In genomic region chr3:99376926-99377325, GRCh38 we compare ENCODE assay signal across 23 cellular contexts.
DNase-seq lines count a peak whose midpoint lies in the region; ATAC-seq and TF ChIP-seq lines count a peak whose summit lies in the region.
"Had no signal": no experiment of that assay in that cellular context is flagged by ENCODE, and none has a peak within 500 bp of the region (broad histone marks: within the 10 kb centered on the region; RNA-seq: fewer than 3 reads in every experiment).

No MANE protein-coding gene starts in this region.

- no peak for TF ChIP-seq CTCF in heart left ventricle (IDR thresholded peaks at IDR 0.05)
- no peak for TF ChIP-seq CTCF in omental fat pad (IDR thresholded peaks at IDR 0.05)

- H2BK12ac ChIP-seq in mesenchymal stem cell (ENCODE audit: low read length in 2 of 2), result peak overlapping the region in 1 of 2 experiments; percentile 7

- no peak overlapping the region for H3K4me2 ChIP-seq in mesenchymal stem cell (ENCODE audit: low read length, poor library complexity, severe bottlenecking)
- H3K4me2 ChIP-seq: A549; BLaER1 treated with 17β-estradiol and CSF1 and Interleukin-3, amounts not matched to agents 10 nM and 100 nM; GM23338 had no signal

- H3K27me3 Mint-ChIP-seq in natural killer cell treated with Interleukin-12 subunit alpha and Interleukin-12 subunit beta and Interleukin-15 and Interleukin-18, amount 100 ng/mL, for 72 hours, result no peaks in the 10 kb centered on the region
- H3K27me3 Mint-ChIP-seq: CD4-positive, alpha-beta T cell had no signal

- WGBS in heart left ventricle, 4 donors, result 81 to 100% (median 84%) methylated on average over 1 to 3 of the region's 3 CpGs
- 86% methylated on average over 3 of the region's 3 CpGs for WGBS in mesenchymal stem cell

- H3K36me3 ChIP-seq in heart left ventricle (no peaks in the 10 kb centered on the region), mesenchymal stem cell (ENCODE audit: control insufficient read depth in 1 of 2, insufficient read depth in 2 of 2, low read depth in 1 of 2, low read length in 2 of 2) (no peaks in the 10 kb centered on the region)
- H3K36me3 ChIP-seq: BE2C; BLaER1 treated with 17β-estradiol and CSF1 and Interleukin-3, amounts not matched to agents 10 nM and 100 nM; HAP-1 had no signal

- no peak overlapping the region for H4K8ac ChIP-seq in mesenchymal stem cell (ENCODE audit: low read length)

- no peak overlapping the region for H3K27ac Mint-ChIP-seq in natural killer cell treated with Interleukin-12 subunit alpha and Interleukin-12 subunit beta and Interleukin-15 and Interleukin-18, amount 100 ng/mL, for 72 hours
- H3K27ac Mint-ChIP-seq: CD14-positive monocyte; CD4-positive, alpha-beta T cell; GM23338; HFFc6 had no signal

- no peak overlapping the region for H2BK15ac ChIP-seq in mesenchymal stem cell (ENCODE audit: low read depth, poor library complexity, severe bottlenecking)

- H3K4me3 ChIP-seq in heart left ventricle (no peak overlapping the region), mesenchymal stem cell (ENCODE audit: insufficient read depth in 1 of 2, low read depth in 1 of 2, low read length in 2 of 2) (no peak overlapping the region)
- H3K4me3 ChIP-seq: A549; BLaER1 treated with 17β-estradiol and CSF1 and Interleukin-3, amounts not matched to agents 10 nM and 100 nM; GM23338; HAP-1 had no signal

- no peak for ATAC-seq in Right ventricle myocardium superior (ENCODE audit: poor library complexity)
- ATAC-seq in heart left ventricle, result no peak
- no peak for ATAC-seq in omental fat pad (ENCODE audit: low FRiP score)
- no peak for ATAC-seq in natural killer cell treated with Interleukin-12 subunit alpha and Interleukin-12 subunit beta and Interleukin-15 and Interleukin-18, amount 100 ng/mL, for 72 hours
- ATAC-seq: A549, GM23338 had no signal

- H3K9me3 Mint-ChIP-seq in natural killer cell treated with Interleukin-12 subunit alpha and Interleukin-12 subunit beta and Interleukin-15 and Interleukin-18, amount 100 ng/mL, for 72 hours, result peaks cover 23% of the 10 kb centered on the region

- no peak overlapping the region for H3K4me3 Mint-ChIP-seq in natural killer cell treated with Interleukin-12 subunit alpha and Interleukin-12 subunit beta and Interleukin-15 and Interleukin-18, amount 100 ng/mL, for 72 hours
- H3K4me3 Mint-ChIP-seq: CD14-positive monocyte; CD4-positive, alpha-beta T cell; GM23338; HFFc6 had no signal

- no peak overlapping the region for H3K9ac ChIP-seq in mesenchymal stem cell (ENCODE audit: low read length)
- H3K9ac ChIP-seq: BLaER1 treated with 17β-estradiol and CSF1 and Interleukin-3, amounts not matched to agents 10 nM and 100 nM had no signal

- H3K14ac ChIP-seq in mesenchymal stem cell (ENCODE audit: low read length in 2 of 2), result no peak overlapping the region

- peak overlapping the region; percentile 19 for H2AK5ac ChIP-seq in mesenchymal stem cell (ENCODE audit: low read length, severe bottlenecking)

- H3K9me3 ChIP-seq in heart left ventricle (peaks cover 0 to 13% (median 2%) of the 10 kb centered on the region in 12 donors), mesenchymal stem cell (ENCODE audit: control insufficient read depth, low read length) (peaks cover 10% of the 10 kb centered on the region)
- H3K9me3 ChIP-seq: A549, BE2C, HAP-1 had no signal

- H3K4me1 Mint-ChIP-seq in natural killer cell treated with Interleukin-12 subunit alpha and Interleukin-12 subunit beta and Interleukin-15 and Interleukin-18, amount 100 ng/mL, for 72 hours (ENCODE audit: low read depth in 2 of 2), result no peaks in the 10 kb centered on the region
- H3K4me1 Mint-ChIP-seq: CD14-positive monocyte, GM23338 had no signal

- H2BK120ac ChIP-seq in mesenchymal stem cell (ENCODE audit: low read depth, low read length), result no peak overlapping the region

- H3K4ac ChIP-seq in mesenchymal stem cell (ENCODE audit: low read depth in 1 of 2, low read length in 2 of 2), result no peak overlapping the region

- no peak overlapping the region for H2BK5ac ChIP-seq in mesenchymal stem cell (ENCODE audit: low read depth, low read length, poor library complexity, severe bottlenecking)

- H3K4me1 ChIP-seq in heart left ventricle (no peaks in the 10 kb centered on the region), mesenchymal stem cell (ENCODE audit: control insufficient read depth, insufficient read depth, low read depth, low read length) (no peaks in the 10 kb centered on the region)
- H3K4me1 ChIP-seq: A549; BE2C; BLaER1 treated with 17β-estradiol and CSF1 and Interleukin-3, amounts not matched to agents 10 nM and 100 nM; HAP-1 had no signal

- peak overlapping the region in 1 of 2 experiments; percentile 15 for H3K23ac ChIP-seq in mesenchymal stem cell (ENCODE audit: low read length in 2 of 2)

- H3K36me3 Mint-ChIP-seq in natural killer cell treated with Interleukin-12 subunit alpha and Interleukin-12 subunit beta and Interleukin-15 and Interleukin-18, amount 100 ng/mL, for 72 hours, result no peaks in the 10 kb centered on the region
- H3K36me3 Mint-ChIP-seq: CD14-positive monocyte had no signal

- DNase-seq in Right ventricle myocardium superior, result peak; percentile 15
- no peak for DNase-seq in heart left ventricle
- DNase-seq in mesenchymal stem cell, result no peak
- DNase-seq in posterior vena cava (ENCODE audit: low spot score), result peak; percentile 64
- no peak for DNase-seq in omental fat pad (ENCODE audit: low spot score)
- DNase-seq in HuH-7 (ENCODE audit: low spot score), result no peak
- DNase-seq in natural killer cell treated with Interleukin-12 subunit alpha and Interleukin-12 subunit beta and Interleukin-15 and Interleukin-18, amount 100 ng/mL, for 72 hours (ENCODE audit: low spot score), result no peak
- DNase-seq: 8988T; ACHN; AML-193; BE2C; Calu3; CD4-positive, alpha-beta T cell; COR-L47; DMS53; DMS79 treated with DMSO at 0.1 percent for 48 hours; GF-D8; HFFc6 had no signal

- no peak overlapping the region for H3K27ac ChIP-seq in heart left ventricle
- no peak overlapping the region for H3K27ac ChIP-seq in mesenchymal stem cell (ENCODE audit: low read length, poor library complexity, severe bottlenecking)
- H3K27ac ChIP-seq: A549; BLaER1 treated with 17β-estradiol and CSF1 and Interleukin-3, amounts not matched to agents 10 nM and 100 nM had no signal

- H2AFZ ChIP-seq in mesenchymal stem cell (ENCODE audit: low read depth, low read length), result no peak overlapping the region
- H2AFZ ChIP-seq: GM23338 had no signal

- no peaks in the 10 kb centered on the region for H3K27me3 ChIP-seq in heart left ventricle
- no peaks in the 10 kb centered on the region for H3K27me3 ChIP-seq in mesenchymal stem cell (ENCODE audit: control insufficient read depth in 1 of 2, insufficient read depth in 1 of 2, low read length in 2 of 2)
- H3K27me3 ChIP-seq: BE2C; BLaER1 treated with 17β-estradiol and CSF1 and Interleukin-3, amounts not matched to agents 10 nM and 100 nM had no signal

- intact Hi-C loops in Right ventricle myocardium superior (cut with DNase I), result no loop called here
- intact Hi-C loops in heart left ventricle (cut with DNase I), result no loop called here
- intact Hi-C loops in posterior vena cava (cut with DNase I), result no loop called here

- TF ChIP-seq POLR2A in heart left ventricle (IDR thresholded peaks at IDR 0.05), result no peak

- no peak overlapping the region for H3K18ac ChIP-seq in mesenchymal stem cell (ENCODE audit: low read depth in 1 of 2, low read length in 2 of 2)

- no peak overlapping the region for H4K91ac ChIP-seq in mesenchymal stem cell (ENCODE audit: low read length)

- no peaks in the 10 kb centered on the region for H3K79me1 ChIP-seq in mesenchymal stem cell (replicated peaks; ENCODE audit: low read length, poor library complexity, severe bottlenecking)

Comparison
In these comparisons a context has a peak if more than half of its experiments do, and no peak if none do; other contexts are left out.
1. DNase-seq: peak in Right ventricle myocardium superior (single experiment) and posterior vena cava (single experiment); none in heart left ventricle (0 of 5), mesenchymal stem cell (single experiment), omental fat pad (single experiment), HuH-7 (single experiment) and natural killer cell treated with Interleukin-12 subunit alpha and Interleukin-12 subunit beta and Interleukin-15 and Interleukin-18, amount 100 ng/mL, for 72 hours (single experiment).